Comparison of ENCODE assay signal across 1 cellular context in genomic region chr1:157403203-157403602, GRCh38.
A peak's percentile ranks its signal among the peaks of the same experiment; 100 is the strongest.
TF ChIP-seq lines count a peak whose summit lies in the region.

No MANE protein-coding gene starts in this region.

TF ChIP-seq in GM12878, 131 proteins besides CTCF, POLR2A, EP300 and RAD21 (continued from another document and continues in another):
- TF ChIP-seq CUX1 (IDR thresholded peaks at IDR 0.05; ENCODE audit: insufficient replicate concordance, low read depth, low read length) (no peak), HCFC1 (IDR thresholded peaks at IDR 0.05; ENCODE audit: low read length) (no peak), IKZF2 (IDR thresholded peaks at IDR 0.05) (peak; percentile 96 to 97), TCF7 (IDR thresholded peaks at IDR 0.05; ENCODE audit: borderline replicate concordance) (no peak), POLR2AphosphoS2 (IDR thresholded peaks at IDR 0.05; ENCODE audit: low read depth, low read length) (no peak), BACH1 (IDR thresholded peaks at IDR 0.05; ENCODE audit: borderline replicate concordance) (peak; percentile 62; the same call in 1 of the 2 replicates), EGR1 (IDR thresholded peaks at IDR 0.05; ENCODE audit: borderline replicate concordance in 1 of 2, low read depth in 2 of 2, low read length in 2 of 2) (no peak), SP1 (IDR thresholded peaks at IDR 0.05; ENCODE audit: low read depth, low read length) (no peak), GABPA (IDR thresholded peaks at IDR 0.05; ENCODE audit: low read depth) (no peak), LARP7 (IDR thresholded peaks at IDR 0.05) (0 out of 2 replicates have a peak, but pooled peaks have one; percentile 35), CREB1 (IDR thresholded peaks at IDR 0.05; ENCODE audit: low read depth) (no peak), TBL1XR1 (IDR thresholded peaks at IDR 0.05; ENCODE audit: low read depth, low read length) (no peak), SMC3 (IDR thresholded peaks at IDR 0.05; ENCODE audit: borderline replicate concordance, low read length) (no peak), CEBPZ (IDR thresholded peaks at IDR 0.05; ENCODE audit: low read depth, low read length) (no peak), MAX (IDR thresholded peaks at IDR 0.05; ENCODE audit: low read depth, low read length) (no peak), SKIL (IDR thresholded peaks at IDR 0.05; ENCODE audit: low read depth, poor library complexity, severe bottlenecking) (peak; percentile 37), JUNB (IDR thresholded peaks at IDR 0.05) (no peak), ATF2 (IDR thresholded peaks at IDR 0.05; ENCODE audit: low read length) (no peak), EZH2 (IDR thresholded peaks at IDR 0.05; ENCODE audit: borderline replicate concordance, control insufficient read depth, low read depth, low read length) (no peak), ZNF217 (IDR thresholded peaks at IDR 0.05) (0 out of 2 replicates have a peak, but pooled peaks have one; percentile 56), SIN3A (IDR thresholded peaks at IDR 0.05; ENCODE audit: low read depth, low read length) (no peak), NR2C2 (IDR thresholded peaks at IDR 0.05; ENCODE audit: borderline replicate concordance, control insufficient read depth, insufficient read length, low read depth) (no peak), RAD51 (IDR thresholded peaks at IDR 0.05) (no peak), RBBP5 (conservative IDR thresholded peaks at IDR 0.05) (no peak), KLF5 (IDR thresholded peaks at IDR 0.05; ENCODE audit: partially characterized antibody) (no peak), CHD2 (IDR thresholded peaks at IDR 0.05; ENCODE audit: borderline replicate concordance, low read depth, low read length) (no peak), BCL3 (IDR thresholded peaks at IDR 0.05; ENCODE audit: borderline replicate concordance, insufficient read depth, low read depth, low read length, poor library complexity, severe bottlenecking) (no peak), ZBED1 (IDR thresholded peaks at IDR 0.05; ENCODE audit: borderline replicate concordance) (no peak), BCL11A (IDR thresholded peaks at IDR 0.05; ENCODE audit: low read depth, low read length) (peak; percentile 47; the same call in 1 of the 2 replicates), ZBTB33 (IDR thresholded peaks at IDR 0.05) (no peak), RCOR1 (conservative IDR thresholded peaks at IDR 0.05; ENCODE audit: low read depth, low read length) (no peak), BRCA1 (IDR thresholded peaks at IDR 0.05; ENCODE audit: low read depth, low read length) (no peak), SPI1 (IDR thresholded peaks at IDR 0.05; ENCODE audit: borderline replicate concordance, insufficient read depth, low read depth, low read length) (peak; percentile 95), E2F8 (IDR thresholded peaks at IDR 0.05; ENCODE audit: low read depth, partially characterized antibody) (no peak), SIX5 (IDR thresholded peaks at IDR 0.05; ENCODE audit: low read depth, low read length, severe bottlenecking) (no peak), ZSCAN29 (IDR thresholded peaks at IDR 0.05) (no peak)
